ENCODE assay signal across 9 cellular contexts in the genomic region with DNA sequence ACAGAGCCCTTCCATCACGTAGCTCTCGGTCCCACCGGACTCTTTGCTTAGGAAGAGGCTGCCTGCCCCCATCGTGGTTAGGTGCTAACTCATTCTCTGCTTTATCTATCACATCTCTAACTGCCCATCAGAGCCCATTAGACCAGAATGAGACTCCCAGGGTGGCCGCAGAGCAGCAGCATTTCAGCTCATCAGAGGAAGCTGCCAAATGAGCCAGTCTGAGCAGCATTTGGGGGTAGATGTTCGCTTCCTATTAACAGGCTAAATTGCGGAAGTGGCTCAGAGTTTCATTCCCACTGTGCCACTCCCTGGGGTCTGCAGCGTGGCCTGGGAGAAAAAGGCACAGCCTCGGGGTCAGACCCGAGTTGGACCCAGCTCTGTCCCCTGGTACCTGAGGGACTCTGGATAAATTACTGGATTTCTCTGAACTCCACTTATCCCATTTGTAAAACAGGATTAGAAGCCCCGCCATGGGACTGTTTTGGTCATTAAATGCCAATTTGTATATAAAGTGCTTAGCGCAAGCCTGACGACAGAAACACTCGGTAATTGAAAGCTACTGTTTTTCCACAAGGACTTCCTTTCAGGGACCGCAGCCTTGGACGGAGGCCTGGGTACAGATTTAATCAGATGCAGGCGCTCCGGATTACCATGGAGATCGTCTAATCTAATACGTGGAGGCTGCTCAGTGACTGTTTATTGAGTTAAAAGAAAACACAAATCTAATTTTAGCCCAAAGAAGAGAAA.
DNase-seq lines count a peak whose midpoint lies in the region; ATAC-seq, FAIRE-seq and TF ChIP-seq lines count a peak whose summit lies in the region.
"Had no signal": no experiment of that assay in that cellular context is flagged by ENCODE, and none has a peak within 500 bp of the region (broad histone marks: within the 10 kb centered on the region; RNA-seq: fewer than 3 reads in every experiment).

No MANE protein-coding gene starts in this region.

- H3K4me3 ChIP-seq in endothelial cell of umbilical vein (replicated peaks in 1 of 3; ENCODE audit: insufficient read depth in 1 of 3, low read depth in 1 of 3, low read length in 3 of 3) (no peak overlapping the region), Peyer's patch (no peak overlapping the region), upper lobe of right lung (no peak overlapping the region)

- DNase-seq in EL (peak; percentile 14), NCI-H82 (lab: John Stamatoyannopoulos, UW) (peak; percentile 66), endothelial cell of umbilical vein (ENCODE audit: low read depth, low spot score) (peak; percentile 55), occipital lobe (lab: John Stamatoyannopoulos, UW) (peak; percentile 32), Peyer's patch (no peak), upper lobe of right lung (no peak)

- no peaks in the 10 kb centered on the region for H3K36me3 ChIP-seq in endothelial cell of umbilical vein (ENCODE audit: control insufficient read depth in 2 of 2, extremely low read depth in 1 of 2, insufficient read depth in 2 of 2, low read length in 2 of 2)
- no peaks in the 10 kb centered on the region for H3K36me3 ChIP-seq in Peyer's patch
- H3K36me3 ChIP-seq in upper lobe of right lung, result no peaks in the 10 kb centered on the region

- H3K4me1 ChIP-seq in endothelial cell of umbilical vein (ENCODE audit: control insufficient read depth, extremely low read depth, insufficient read depth, low read length) (no peaks in the 10 kb centered on the region), Peyer's patch (peaks cover 0 to 6% (median 0%) of the 10 kb centered on the region in 4 donors), upper lobe of right lung (peaks cover 8% of the 10 kb centered on the region)

- dilution Hi-C loops in endothelial cell of umbilical vein (cut with MboI; ENCODE audit: extremely low pct_ligation_motif_present, low sequenced_read_pairs), result no loop called here

- peak overlapping the region; percentile 14 for H3K4me2 ChIP-seq in endothelial cell of umbilical vein (ENCODE audit: insufficient read depth, low read length)

- H3K27me3 ChIP-seq in endothelial cell of umbilical vein (ENCODE audit: control insufficient read depth in 2 of 2, insufficient read depth in 2 of 2, low read length in 2 of 2), result peaks cover 0 to 2% of the 10 kb centered on the region in 2 experiments
- H3K27me3 ChIP-seq in Peyer's patch, result no peaks in the 10 kb centered on the region
- no peaks in the 10 kb centered on the region for H3K27me3 ChIP-seq in upper lobe of right lung

- POLR2A ChIA-PET in endothelial cell of umbilical vein (lab: Charles Lee), result no interaction called here

- no peaks in the 10 kb centered on the region for H3K79me2 ChIP-seq in endothelial cell of umbilical vein (ENCODE audit: control insufficient read depth, insufficient read depth, low read length)

- H3K9me1 ChIP-seq in endothelial cell of umbilical vein (replicated peaks; ENCODE audit: control insufficient read depth, extremely low read depth, insufficient read depth, low read length), result no peaks in the 10 kb centered on the region

- BruUV-seq in endothelial cell of umbilical vein (replicated peaks; lab: Mats Ljungman, UMichigan), result no TSS peak

- H3K27ac ChIP-seq in endothelial cell of umbilical vein (ENCODE audit: insufficient read depth, low read depth, low read length), result no peak overlapping the region
- H3K27ac ChIP-seq in Peyer's patch, result peak overlapping the region in 1 of 4 donors; percentile 26
- no peak overlapping the region for H3K27ac ChIP-seq in upper lobe of right lung

- H4K20me1 ChIP-seq in endothelial cell of umbilical vein (replicated peaks; ENCODE audit: control insufficient read depth, extremely low read depth, insufficient read depth, low read length), result no peaks in the 10 kb centered on the region

- H3K9me3 ChIP-seq in endothelial cell of umbilical vein (replicated peaks; ENCODE audit: control insufficient read depth, insufficient read depth, low read length) (no peaks in the 10 kb centered on the region), Peyer's patch (no peaks in the 10 kb centered on the region), upper lobe of right lung (no peaks in the 10 kb centered on the region)

- intact Hi-C loops in endothelial cell of umbilical vein (cut with micrococcal nuclease) (no loop called here), upper lobe of right lung (cut with DNase I) (no loop called here)

- H3K9ac ChIP-seq in endothelial cell of umbilical vein (replicated peaks; ENCODE audit: extremely low read depth, insufficient read depth, low read length), result no peak overlapping the region

- no peak overlapping the region for H2AFZ ChIP-seq in endothelial cell of umbilical vein (ENCODE audit: low read depth, low read length)

- CTCF ChIA-PET in endothelial cell of umbilical vein (lab: Charles Lee), result interaction anchor here (1.6 to 1.8 kb wide), 2 partner anchors 10 to 52 kb away, joined by 4 to 10 read pairs; no protein-coding TSS in a partner anchor

- FAIRE-seq in endothelial cell of umbilical vein (lab: Jason Lieb, UNC), result no peak
- FAIRE-seq: TTC549 had no signal

- TF ChIP-seq POLR2A in endothelial cell of umbilical vein (IDR thresholded peaks at IDR 0.05; ENCODE audit: low read depth, low read length) (no peak), Peyer's patch (IDR thresholded peaks at IDR 0.05) (no peak)

- no peak for ATAC-seq in GM21528 (IDR thresholded peaks at IDR 0.05; ENCODE audit: low FRiP score, unreplicated experiment)
- ATAC-seq in HG02870 (IDR thresholded peaks at IDR 0.05; ENCODE audit: unreplicated experiment), result no peak
- no peak for ATAC-seq in upper lobe of right lung

- no peak for TF ChIP-seq CTCF in endothelial cell of umbilical vein (IDR thresholded peaks at IDR 0.05; ENCODE audit: extremely low read depth in 1 of 2, insufficient read depth in 1 of 2, low read depth in 1 of 2, low read length in 2 of 2)
- TF ChIP-seq CTCF in Peyer's patch (IDR thresholded peaks at IDR 0.05), result no peak
- TF ChIP-seq CTCF in upper lobe of right lung (IDR thresholded peaks at IDR 0.05), result no peak

TF ChIP-seq in endothelial cell of umbilical vein, 7 proteins besides CTCF, POLR2A, EP300 and RAD21:
- TF ChIP-seq MYC (IDR thresholded peaks at IDR 0.05; ENCODE audit: low read depth, low read length), result no peak
- TF ChIP-seq, protein P1, sequence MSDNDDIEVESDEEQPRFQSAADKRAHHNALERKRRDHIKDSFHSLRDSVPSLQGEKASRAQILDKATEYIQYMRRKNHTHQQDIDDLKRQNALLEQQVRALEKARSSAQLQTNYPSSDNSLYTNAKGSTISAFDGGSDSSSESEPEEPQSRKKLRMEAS (IDR thresholded peaks at IDR 0.05; ENCODE audit: insufficient read depth, insufficient read length), result no peak

Comparison
In these comparisons a context has a peak if more than half of its experiments do, and no peak if none do; other contexts are left out.
1. DNase-seq: peak in EL (single experiment), NCI-H82 (single experiment), endothelial cell of umbilical vein (single experiment) and occipital lobe (single experiment); none in Peyer's patch (0 of 3) and upper lobe of right lung (single experiment).